ENCODE assay signal across 8 cellular contexts in genomic region chr2:45585267-45585861, GRCh38. TPM values are rescaled to one million over a fixed set of nuclear protein-coding genes. Genes with fewer than 3 reads are reported as not detected.
DNase-seq lines count a peak whose midpoint lies in the region; ATAC-seq, FAIRE-seq and TF ChIP-seq lines count a peak whose summit lies in the region.

No MANE protein-coding gene starts in this region.

- no peaks in the 10 kb centered on the region for H3K27me3 Mint-ChIP-seq in CD8-positive, alpha-beta T cell (ENCODE audit: low read depth)

- H3K4me3 ChIP-seq in CD8-positive, alpha-beta T cell (ENCODE audit: low read depth, low read length), result no peak overlapping the region
- no peak overlapping the region for H3K4me3 ChIP-seq in Peyer's patch

- H3K9me3 Mint-ChIP-seq in CD8-positive, alpha-beta T cell, result no peaks in the 10 kb centered on the region

- no peak overlapping the region for H3K27ac ChIP-seq in CD8-positive, alpha-beta T cell (ENCODE audit: low read depth, low read length)
- H3K27ac ChIP-seq in Peyer's patch, result no peak overlapping the region

- DNase-seq in CD8-positive, alpha-beta T cell, result peak in 1 of 7 experiments; percentile 11
- DNase-seq in HCEC 1CT, result peak; percentile 59
- DNase-seq in Peyer's patch, result no peak
- DNase-seq in myocyte (ENCODE audit: low read depth), result peak; percentile 55
- no peak for DNase-seq in NK-92 (lab: John Stamatoyannopoulos, UW; ENCODE audit: unreplicated experiment)

- peaks cover 29% of the 10 kb centered on the region for H3K4me1 Mint-ChIP-seq in CD8-positive, alpha-beta T cell (ENCODE audit: low read depth)

- H3K9me3 ChIP-seq in CD8-positive, alpha-beta T cell (ENCODE audit: low read length), result no peaks in the 10 kb centered on the region
- no peaks in the 10 kb centered on the region for H3K9me3 ChIP-seq in Peyer's patch

- no peaks in the 10 kb centered on the region for H3K4me1 ChIP-seq in CD8-positive, alpha-beta T cell (ENCODE audit: insufficient read depth, low read length)
- H3K4me1 ChIP-seq in Peyer's patch, result no peaks in the 10 kb centered on the region

- ATAC-seq in CD8-positive, alpha-beta T cell, result peak; percentile 67
- ATAC-seq in HG03469 (IDR thresholded peaks at IDR 0.05; ENCODE audit: unreplicated experiment) (no peak), GM19328 (IDR thresholded peaks at IDR 0.05; ENCODE audit: unreplicated experiment) (no peak)

- H3K36me3 ChIP-seq in CD8-positive, alpha-beta T cell (ENCODE audit: insufficient read depth, low read length), result no peaks in the 10 kb centered on the region
- H3K36me3 ChIP-seq in Peyer's patch, result no peaks in the 10 kb centered on the region

- CTCF ChIA-PET in CD8-positive, alpha-beta T cell (lab: Charles Lee), result interaction anchor here (0.7 to 1.7 kb wide), 3 partner anchors 11 to 13 kb away, joined by 3 to 4 read pairs (median 4); no protein-coding TSS in a partner anchor

- intact Hi-C loops in CD8-positive, alpha-beta T cell (cut with DNase I, micrococcal nuclease), result loop anchor here in 1 of 2 experiments (1.0 kb wide), 1 partner anchor 25 kb away; no protein-coding TSS in a partner anchor

- no peak for TF ChIP-seq POLR2A in Peyer's patch (IDR thresholded peaks at IDR 0.05)

- H3K36me3 Mint-ChIP-seq in CD8-positive, alpha-beta T cell, result peaks cover 21% of the 10 kb centered on the region

- H3K27ac Mint-ChIP-seq in CD8-positive, alpha-beta T cell, result no peak overlapping the region

- no peak overlapping the region for H3K4me3 Mint-ChIP-seq in CD8-positive, alpha-beta T cell

- no peaks in the 10 kb centered on the region for H3K27me3 ChIP-seq in CD8-positive, alpha-beta T cell (ENCODE audit: insufficient read depth, low read length)
- no peaks in the 10 kb centered on the region for H3K27me3 ChIP-seq in Peyer's patch

- TF ChIP-seq CTCF in CD8-positive, alpha-beta T cell (IDR thresholded peaks at IDR 0.05), result peak; percentile 68
- peak in 5 of 6 experiments; percentile 55 to 76 (median 70) for TF ChIP-seq CTCF in Peyer's patch (IDR thresholded peaks at IDR 0.05)

- peak; percentile 64 for FAIRE-seq in endometrium (lab: Jason Lieb, UNC)

- POLR2A ChIA-PET in CD8-positive, alpha-beta T cell (lab: Charles Lee), result no interaction called here

RNA-seq across cellular contexts. Expression of gene SRBD1, which starts 25.7 kb away (rescaled TPM):
- 10 to 100 TPM; 11.1 to 11.6 TPM for total RNA-seq in CD8-positive, alpha-beta T cell
- total RNA-seq in Peyer's patch (10 to 100 TPM; 14.9 to 32.2 (median 22.5) TPM), myocyte (13.1 and 17.5 TPM in 2 replicates)
- polyA plus RNA-seq in myocyte (2012), result 5.0 TPM

Comparison
In these comparisons a context has a peak if more than half of its experiments do, and no peak if none do; other contexts are left out.
1. DNase-seq: peak in HCEC 1CT (single experiment) and myocyte (single experiment); none in Peyer's patch (0 of 3) and NK-92 (single experiment).